In genomic region chr18:44712025-44712424, GRCh38 we compare ENCODE assay signal across 1 cellular context.
TF ChIP-seq lines count a peak whose summit lies in the region.

No MANE protein-coding gene starts in this region.

TF ChIP-seq in HEK293, 187 proteins besides CTCF, POLR2A, EP300 and RAD21 (continued from another document):
- TF ChIP-seq PRDM4 (tag by site-specific recombination; IDR thresholded peaks at IDR 0.05) = no peak
- TF ChIP-seq HOXA7 (CRISPR knock-in tag; IDR thresholded peaks at IDR 0.05; ENCODE audit: borderline replicate concordance) = no peak
- TF ChIP-seq TSHZ1 (tag by site-specific recombination; IDR thresholded peaks at IDR 0.05; ENCODE audit: borderline replicate concordance) = no peak
- TF ChIP-seq ZNF785 (tag by site-specific recombination; IDR thresholded peaks at IDR 0.05) = no peak
- no peak for TF ChIP-seq ZNF274 (IDR thresholded peaks at IDR 0.05; ENCODE audit: low read length)
- no peak for TF ChIP-seq ZNF274 (tag by site-specific recombination; IDR thresholded peaks at IDR 0.05; ENCODE audit: borderline replicate concordance)
- TF ChIP-seq ZNF529 (tag by site-specific recombination; IDR thresholded peaks at IDR 0.05; ENCODE audit: insufficient replicate concordance) = no peak
- TF ChIP-seq ZNF302 (tag by site-specific recombination; IDR thresholded peaks at IDR 0.05; ENCODE audit: low read depth) = no peak
- TF ChIP-seq ZSCAN18 (tag by site-specific recombination; IDR thresholded peaks at IDR 0.05) = no peak
- no peak for TF ChIP-seq ZNF416 (tag by site-specific recombination; IDR thresholded peaks at IDR 0.05)
- no peak for TF ChIP-seq ZNF843 (tag by site-specific recombination; IDR thresholded peaks at IDR 0.05)
- no peak for TF ChIP-seq ZNF214 (tag by site-specific recombination; IDR thresholded peaks at IDR 0.05; ENCODE audit: borderline replicate concordance)
- no peak for TF ChIP-seq ZNF76 (tag by site-specific recombination; IDR thresholded peaks at IDR 0.05; ENCODE audit: borderline replicate concordance, low read depth)
- no peak for TF ChIP-seq ZNF221 (tag by site-specific recombination; IDR thresholded peaks at IDR 0.05; ENCODE audit: borderline replicate concordance)
- no peak for TF ChIP-seq ZBTB21 (tag by site-specific recombination; IDR thresholded peaks at IDR 0.05)
- peak; percentile 24; the same call in 1 of the 2 replicates for TF ChIP-seq ZFHX2 (tag by site-specific recombination; conservative IDR thresholded peaks at IDR 0.05)
- TF ChIP-seq GLIS1 (tag by site-specific recombination; IDR thresholded peaks at IDR 0.05) = peak; percentile 74
